ENCODE assay signal across 9 cellular contexts in the genomic region with DNA sequence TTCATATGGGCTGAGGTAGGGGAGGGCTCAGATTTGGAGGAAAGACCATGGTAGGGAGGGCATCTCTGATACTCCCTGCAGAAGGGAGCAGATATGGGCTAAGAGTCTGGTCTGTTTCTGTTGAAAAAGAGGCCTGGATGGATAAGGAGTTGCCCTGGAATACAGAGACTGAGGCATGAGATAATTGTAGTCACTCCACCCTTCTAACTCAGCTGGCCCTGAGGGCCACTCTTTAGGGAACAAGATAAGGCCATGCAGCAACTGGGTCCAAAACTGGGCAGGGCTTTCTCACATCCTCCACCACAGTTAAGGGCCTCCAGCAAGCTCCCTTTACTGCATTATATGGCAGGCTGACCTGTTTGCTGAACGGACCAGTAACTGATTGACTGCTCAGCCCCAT. TPM values are rescaled to one million over a fixed set of nuclear protein-coding genes. Genes with fewer than 3 reads are reported as not detected.
DNase-seq lines count a peak whose midpoint lies in the region; ATAC-seq and TF ChIP-seq lines count a peak whose summit lies in the region.
"Had no signal": no experiment of that assay in that cellular context is flagged by ENCODE, and none has a peak within 500 bp of the region (broad histone marks: within the 10 kb centered on the region; RNA-seq: fewer than 3 reads in every experiment).

No MANE protein-coding gene starts in this region.

- peaks cover 45% of the 10 kb centered on the region for H3K9me3 Mint-ChIP-seq in activated naive CD8-positive, alpha-beta T cell treated with anti-CD3 and anti-CD28 coated beads, Interleukin-2, amount 50 U/mL, for 24 hours

- H3K27ac ChIP-seq in left ventricle myocardium inferior (replicated peaks) (no peak overlapping the region), upper lobe of right lung (no peak overlapping the region)

- H3K36me3 ChIP-seq in left ventricle myocardium inferior = peaks cover 12% of the 10 kb centered on the region
- no peaks in the 10 kb centered on the region for H3K36me3 ChIP-seq in upper lobe of right lung

- no peaks in the 10 kb centered on the region for H3K27me3 Mint-ChIP-seq in activated naive CD8-positive, alpha-beta T cell treated with anti-CD3 and anti-CD28 coated beads, Interleukin-2, amount 50 U/mL, for 24 hours

- no peaks in the 10 kb centered on the region for H3K27me3 ChIP-seq in left ventricle myocardium inferior (ENCODE audit: low read depth)
- no peaks in the 10 kb centered on the region for H3K27me3 ChIP-seq in upper lobe of right lung

- peaks cover 64% of the 10 kb centered on the region for H3K36me3 Mint-ChIP-seq in activated naive CD8-positive, alpha-beta T cell treated with anti-CD3 and anti-CD28 coated beads, Interleukin-2, amount 50 U/mL, for 24 hours (ENCODE audit: low read depth)

- intact Hi-C loops in left ventricle myocardium inferior (cut with micrococcal nuclease) (no loop called here), cardiac septum (cut with DNase I) (no loop called here), upper lobe of right lung (cut with DNase I) (no loop called here)

- DNase-seq in left ventricle myocardium inferior = no peak
- DNase-seq in cardiac septum (ENCODE audit: low spot score) = no peak
- DNase-seq in activated naive CD8-positive, alpha-beta T cell treated with anti-CD3 and anti-CD28 coated beads, Interleukin-2, amount 50 U/mL, for 24 hours = no peak
- DNase-seq in kidney tubule cell (ENCODE audit: low spot score) = peak; percentile 10
- DNase-seq in upper lobe of right lung = no peak
- no peak for DNase-seq in stimulated activated CD8-positive, alpha-beta memory T cell treated with anti-CD3 and anti-CD28 coated beads, Interleukin-4, amount 100 ng/mL, for 48 hours
- DNase-seq: SHP77 had no signal

- peaks cover 25% of the 10 kb centered on the region for H3K4me1 ChIP-seq in left ventricle myocardium inferior
- H3K4me1 ChIP-seq in upper lobe of right lung = peaks cover 8% of the 10 kb centered on the region

- H3K27ac Mint-ChIP-seq in activated naive CD8-positive, alpha-beta T cell treated with anti-CD3 and anti-CD28 coated beads, Interleukin-2, amount 50 U/mL, for 24 hours = peak overlapping the region; percentile 94

- TF ChIP-seq CTCF in left ventricle myocardium inferior (IDR thresholded peaks at IDR 0.05; ENCODE audit: borderline replicate concordance) (no peak), upper lobe of right lung (IDR thresholded peaks at IDR 0.05) (no peak)

- peaks cover 21% of the 10 kb centered on the region for H3K4me1 Mint-ChIP-seq in activated naive CD8-positive, alpha-beta T cell treated with anti-CD3 and anti-CD28 coated beads, Interleukin-2, amount 50 U/mL, for 24 hours

- peak overlapping the region; percentile 89 for H3K4me3 ChIP-seq in left ventricle myocardium inferior
- H3K4me3 ChIP-seq in upper lobe of right lung = peak overlapping the region; percentile 99

- peak overlapping the region; percentile 93 for H3K4me3 Mint-ChIP-seq in activated naive CD8-positive, alpha-beta T cell treated with anti-CD3 and anti-CD28 coated beads, Interleukin-2, amount 50 U/mL, for 24 hours

- H3K9me3 ChIP-seq in left ventricle myocardium inferior (replicated peaks) = peaks cover 14% of the 10 kb centered on the region
- H3K9me3 ChIP-seq in upper lobe of right lung = peaks cover 3% of the 10 kb centered on the region

- no peak for ATAC-seq in activated naive CD8-positive, alpha-beta T cell treated with anti-CD3 and anti-CD28 coated beads, Interleukin-2, amount 50 U/mL, for 24 hours
- ATAC-seq in upper lobe of right lung = no peak
- no peak for ATAC-seq in GM19328 (IDR thresholded peaks at IDR 0.05; ENCODE audit: unreplicated experiment)
- no peak for ATAC-seq in GM18867 (IDR thresholded peaks at IDR 0.05; ENCODE audit: unreplicated experiment)

RNA-seq across cellular contexts. Expression of a gene that starts 1.3 kb away (rescaled TPM):
- total RNA-seq in left ventricle myocardium inferior = 3.4 TPM
- 4.0 TPM for total RNA-seq in cardiac septum
- 7.5 TPM for total RNA-seq in upper lobe of right lung

RNA-seq across cellular contexts. Expression of a gene that starts 20.5 kb away (rescaled TPM):
- 3.3 TPM for total RNA-seq in left ventricle myocardium inferior
- 3.0 TPM for total RNA-seq in cardiac septum
- total RNA-seq in upper lobe of right lung = 0.75 TPM

RNA-seq across cellular contexts. Expression of a gene that starts 25.4 kb away (rescaled TPM):
- 8.9 TPM for total RNA-seq in left ventricle myocardium inferior
- 10.1 TPM for total RNA-seq in cardiac septum
- 12.5 TPM for total RNA-seq in upper lobe of right lung

RNA-seq across cellular contexts. Expression of a gene that starts 41.0 kb away (rescaled TPM):
- total RNA-seq in left ventricle myocardium inferior = 22.6 TPM
- total RNA-seq in cardiac septum = 23.7 TPM
- 6.6 TPM for total RNA-seq in upper lobe of right lung

RNA-seq across cellular contexts. Expression of a gene that starts 46.7 kb away (rescaled TPM):
- total RNA-seq in left ventricle myocardium inferior (14.4 TPM), cardiac septum (16.1 TPM), upper lobe of right lung (18.6 TPM)
